In genomic region chrX:79559290-79559689, GRCh38 we compare ENCODE assay signal across 21 cellular contexts.
"Had no signal": no experiment of that assay in that cellular context is flagged by ENCODE, and none has a peak within 500 bp of the region (broad histone marks: within the 10 kb centered on the region; RNA-seq: fewer than 3 reads in every experiment).

No MANE protein-coding gene starts in this region.

- H3K27me3 Mint-ChIP-seq: dendritic cell treated with granulocyte-macrophage colony-stimulating factor and Interleukin-4, amounts not matched to agents 40 ng/mL and 50 ng/mL, for 4 days had no signal

- H3K27me3 ChIP-seq: esophagus muscularis mucosa, foreskin keratinocyte, gastrocnemius medialis, left lung had no signal

- FAIRE-seq: endothelial cell of umbilical vein, islet of Langerhans, keratinocyte had no signal

- H3K36me3 ChIP-seq: esophagus muscularis mucosa, gastrocnemius medialis, heart right ventricle, left lung, lower lobe of right lung had no signal

- H3K4me1 ChIP-seq: esophagus muscularis mucosa, foreskin keratinocyte, gastrocnemius medialis, heart right ventricle, left lung, lower lobe of right lung had no signal

- H3K9me3 ChIP-seq: esophagus muscularis mucosa, gastrocnemius medialis, left lung, lower lobe of right lung, mucosa of descending colon had no signal

- H3K9me3 Mint-ChIP-seq: dendritic cell treated with granulocyte-macrophage colony-stimulating factor and Interleukin-4, amounts not matched to agents 40 ng/mL and 50 ng/mL, for 4 days had no signal

- ATAC-seq: foreskin keratinocyte, gastrocnemius medialis, heart right ventricle, left cardiac atrium, left lung, left ventricle myocardium superior, lower lobe of right lung, mucosa of descending colon had no signal

- H3K27ac ChIP-seq: esophagus muscularis mucosa, foreskin keratinocyte, gastrocnemius medialis, heart right ventricle, left lung, lower lobe of right lung had no signal

- H3K36me3 Mint-ChIP-seq: mesothelial cell of epicardium had no signal

- H3K27ac Mint-ChIP-seq: dendritic cell treated with granulocyte-macrophage colony-stimulating factor and Interleukin-4, amounts not matched to agents 40 ng/mL and 50 ng/mL, for 4 days; mesothelial cell of epicardium had no signal

- H3K4me3 Mint-ChIP-seq: dendritic cell treated with granulocyte-macrophage colony-stimulating factor and Interleukin-4, amounts not matched to agents 40 ng/mL and 50 ng/mL, for 4 days; mesothelial cell of epicardium had no signal

- H3K4me3 ChIP-seq: esophagus muscularis mucosa, gastrocnemius medialis, heart right ventricle, left lung, lower lobe of right lung, mucosa of descending colon had no signal

- H3K4me1 Mint-ChIP-seq: mesothelial cell of epicardium had no signal

- DNase-seq: cerebellar nuclear complex; cortex of kidney; effector CD8-positive, alpha-beta T cell; foreskin keratinocyte; gastrocnemius medialis; glutamatergic neuron; head of caudate nucleus; heart right ventricle; hippocampal formation; left cardiac atrium; left lung; left ventricle myocardium superior; lower lobe of right lung; mesenchymal stem cell; mucosa of descending colon had no signal
